ENCODE assay signal across 1 cellular context in the genomic region with DNA sequence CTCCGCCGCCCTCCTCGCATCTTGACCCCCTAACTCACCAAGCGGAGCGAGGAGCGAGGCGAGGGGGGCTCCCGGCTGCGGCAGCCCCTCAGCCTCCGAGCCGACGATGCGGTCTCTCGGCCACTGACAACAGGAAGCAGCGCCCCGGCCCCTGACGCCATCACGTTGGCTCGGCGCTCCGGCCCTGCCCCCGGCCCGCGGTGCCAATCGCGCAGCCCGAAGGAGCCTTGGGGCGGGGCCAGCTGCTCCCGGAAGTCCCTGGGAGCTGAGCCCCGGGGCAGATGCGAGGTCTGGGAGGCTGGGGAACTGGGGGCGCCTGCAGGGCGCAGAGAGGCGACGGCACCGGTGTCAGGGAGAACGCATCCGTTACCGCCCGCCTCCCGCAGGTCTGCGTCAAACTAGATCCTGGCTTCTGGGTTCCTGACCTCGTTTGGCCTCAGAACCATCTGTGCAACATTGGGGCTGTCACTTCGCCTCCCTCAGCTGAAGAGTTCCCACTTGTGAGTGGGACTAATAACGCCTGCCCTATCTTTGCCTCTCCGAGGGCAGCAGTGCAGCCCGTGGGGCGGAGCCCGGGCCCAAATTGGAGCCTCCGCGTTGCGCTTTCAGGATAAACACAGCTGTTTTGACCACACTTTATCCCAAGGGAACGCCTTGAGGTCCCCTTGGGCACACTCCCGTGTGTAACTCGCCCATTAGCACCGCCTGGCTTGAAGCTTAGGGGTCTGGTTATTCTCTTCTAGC.
A peak's percentile ranks its signal among the peaks of the same experiment; 100 is the strongest.
TF ChIP-seq lines count a peak whose summit lies in the region.
"Not testable (repeated sequence)": the region's sequence is repeated elsewhere in the genome, so short reads cannot be mapped to it uniquely, and the experiment has no call there.

No MANE protein-coding gene starts in this region.

TF ChIP-seq in HepG2, 621 proteins besides CTCF, POLR2A, EP300 and RAD21 (continued from another document and continues in another):
- TF ChIP-seq HMGXB4 (CRISPR knock-in tag; IDR thresholded peaks at IDR 0.05; ENCODE audit: borderline replicate concordance in 1 of 2, low read depth in 1 of 2): peak; percentile 43 to 54; a peak in 3 of 4 replicates
- TF ChIP-seq KMT2A (CRISPR knock-in tag; IDR thresholded peaks at IDR 0.05): peak; percentile 65
- TF ChIP-seq GABPB1 (CRISPR knock-in tag; IDR thresholded peaks at IDR 0.05): peak; percentile 91
- 0 out of 2 replicates have a peak, but pooled peaks have one; percentile 27 for TF ChIP-seq IRF9 (CRISPR knock-in tag; IDR thresholded peaks at IDR 0.05; ENCODE audit: borderline replicate concordance)
- TF ChIP-seq KDM2A (CRISPR knock-in tag; IDR thresholded peaks at IDR 0.05; ENCODE audit: borderline replicate concordance, low read depth): peak; percentile 68; the same call in 1 of the 2 replicates
- TF ChIP-seq ZMYM4 (CRISPR knock-in tag; IDR thresholded peaks at IDR 0.05): 0 out of 2 replicates have a peak, but pooled peaks have one; percentile 31
- TF ChIP-seq SP1, ZBTB40 (IDR thresholded peaks at IDR 0.05): not testable (repeated sequence)
- TF ChIP-seq SP1 (CRISPR knock-in tag; IDR thresholded peaks at IDR 0.05): peak; percentile 66; the same call in 1 of the 2 replicates
- TF ChIP-seq ZNF501 (CRISPR knock-in tag; IDR thresholded peaks at IDR 0.05): 0 out of 2 replicates have a peak, but pooled peaks have one; percentile 16
- TF ChIP-seq PHF8 (CRISPR knock-in tag; IDR thresholded peaks at IDR 0.05): peak; percentile 86
- TF ChIP-seq ZBTB40 (CRISPR knock-in tag; IDR thresholded peaks at IDR 0.05): 0 out of 2 replicates have a peak, but pooled peaks have one; percentile 28
- 0 out of 2 replicates have a peak, but pooled peaks have one; percentile 52 for TF ChIP-seq ZNF543 (CRISPR knock-in tag; IDR thresholded peaks at IDR 0.05)
- TF ChIP-seq MED13 (CRISPR knock-in tag; IDR thresholded peaks at IDR 0.05): 0 out of 2 replicates have a peak, but pooled peaks have one; percentile 23
- 0 out of 2 replicates have a peak, but pooled peaks have one; percentile 53 for TF ChIP-seq ZNF891 (CRISPR knock-in tag; IDR thresholded peaks at IDR 0.05)
- TF ChIP-seq TFDP2 (CRISPR knock-in tag; IDR thresholded peaks at IDR 0.05): peak; percentile 28; the same call in 1 of the 2 replicates
- peak; percentile 88 for TF ChIP-seq ELF3 (CRISPR knock-in tag; IDR thresholded peaks at IDR 0.05)
- peak; percentile 88 for TF ChIP-seq ELF1 (CRISPR knock-in tag; IDR thresholded peaks at IDR 0.05)
- peak; percentile 75; the same call in 1 of the 2 replicates for TF ChIP-seq NFKB2 (CRISPR knock-in tag; IDR thresholded peaks at IDR 0.05; ENCODE audit: borderline replicate concordance)
- peak; percentile 34; the same call in 1 of the 2 replicates for TF ChIP-seq SALL1 (CRISPR knock-in tag; IDR thresholded peaks at IDR 0.05)
- TF ChIP-seq POLR2AphosphoS5 (IDR thresholded peaks at IDR 0.05; ENCODE audit: low read depth, low read length): peak; percentile 39; the same call in 1 of the 2 replicates
- peak; percentile 68 for TF ChIP-seq NFYC (CRISPR knock-in tag; IDR thresholded peaks at IDR 0.05)
- 0 out of 2 replicates have a peak, but pooled peaks have one; percentile 32 for TF ChIP-seq ZNF792 (CRISPR knock-in tag; IDR thresholded peaks at IDR 0.05)
- peak; percentile 39; the same call in 1 of the 2 replicates for TF ChIP-seq POGZ (CRISPR knock-in tag; IDR thresholded peaks at IDR 0.05)
- TF ChIP-seq GATAD1 (CRISPR knock-in tag; IDR thresholded peaks at IDR 0.05): peak; percentile 75
- TF ChIP-seq ELF4 (CRISPR knock-in tag; IDR thresholded peaks at IDR 0.05; ENCODE audit: borderline replicate concordance): peak; percentile 39; the same call in 1 of the 2 replicates
- TF ChIP-seq HOXD1 (CRISPR knock-in tag; IDR thresholded peaks at IDR 0.05): peak; percentile 77; the same call in 1 of the 2 replicates
- 0 out of 2 replicates have a peak, but pooled peaks have one; percentile 25 for TF ChIP-seq ZFYVE20 (CRISPR knock-in tag; IDR thresholded peaks at IDR 0.05; ENCODE audit: borderline replicate concordance, low read depth)
- TF ChIP-seq ZBED4 (CRISPR knock-in tag; IDR thresholded peaks at IDR 0.05; ENCODE audit: borderline replicate concordance): peak; percentile 22; the same call in 1 of the 2 replicates
- peak; percentile 57; the same call in 1 of the 2 replicates for TF ChIP-seq ZNF101 (CRISPR knock-in tag; IDR thresholded peaks at IDR 0.05; ENCODE audit: borderline replicate concordance, low read depth)
- TF ChIP-seq ZNF777 (CRISPR knock-in tag; IDR thresholded peaks at IDR 0.05): peak; percentile 69
- TF ChIP-seq MNT (IDR thresholded peaks at IDR 0.05): 0 out of 2 replicates have a peak, but pooled peaks have one; percentile 11
- peak; percentile 53 for TF ChIP-seq MYC (CRISPR knock-in tag; IDR thresholded peaks at IDR 0.05; ENCODE audit: borderline replicate concordance)
- TF ChIP-seq TGIF2 (CRISPR knock-in tag; IDR thresholded peaks at IDR 0.05): 0 out of 2 replicates have a peak, but pooled peaks have one; percentile 19
- peak; percentile 68; the same call in 1 of the 2 replicates for TF ChIP-seq SIN3A (IDR thresholded peaks at IDR 0.05; ENCODE audit: borderline replicate concordance, low read depth, low read length)
- TF ChIP-seq MEIS2 (CRISPR knock-in tag; IDR thresholded peaks at IDR 0.05): peak; percentile 40; the same call in 1 of the 2 replicates
